9 cellular contexts compared by ENCODE assay signal in the genomic region with DNA sequence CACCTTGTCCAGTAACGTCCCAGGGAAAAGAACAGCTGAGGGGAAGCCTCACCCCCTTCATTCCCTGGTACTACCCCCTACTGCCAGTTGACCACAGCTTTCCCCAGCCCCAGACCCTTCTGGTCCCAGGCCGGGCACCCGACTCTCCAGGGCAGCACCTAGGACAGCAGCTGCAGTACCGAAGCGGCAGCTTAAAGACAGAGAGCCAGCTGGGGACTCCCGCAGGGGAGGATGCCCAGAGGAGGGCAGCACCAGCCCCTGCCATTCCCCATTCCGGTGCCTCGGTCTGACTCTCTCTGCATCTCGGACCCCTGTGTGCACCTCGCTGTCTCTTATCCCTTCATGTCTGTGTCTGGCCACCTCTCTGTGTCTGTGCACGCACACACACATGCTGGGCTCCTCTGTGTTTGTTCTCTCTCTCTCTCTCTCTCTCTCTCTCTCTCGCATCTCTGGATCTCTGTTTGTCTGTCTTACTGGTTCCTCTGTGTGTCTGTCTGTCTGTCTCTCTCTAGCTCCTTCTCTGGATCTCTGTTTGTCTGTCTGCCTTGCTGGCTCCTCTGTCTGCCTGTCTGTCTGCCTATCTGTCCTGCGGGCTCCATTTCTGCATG. TPM values are rescaled to one million over a fixed set of nuclear protein-coding genes. Genes with fewer than 3 reads are reported as not detected.
A peak's percentile ranks its signal among the peaks of the same experiment; 100 is the strongest.
DNase-seq lines count a peak whose midpoint lies in the region; ATAC-seq and TF ChIP-seq lines count a peak whose summit lies in the region.
"Had no signal": no experiment of that assay in that cellular context is flagged by ENCODE, and none has a peak within 500 bp of the region (broad histone marks: within the 10 kb centered on the region; RNA-seq: fewer than 3 reads in every experiment).

No MANE protein-coding gene starts in this region.

- no peak for TF ChIP-seq EP300 in esophagus muscularis mucosa (IDR thresholded peaks at IDR 0.05)

- peak overlapping the region; percentile 56 for H3K4me3 Mint-ChIP-seq in activated CD8-positive, alpha-beta memory T cell treated with anti-CD3 and anti-CD28 coated beads, Interleukin-2, amount 10 ng/mL, durations not matched to agents 7 days and 5 days
- peak overlapping the region; percentile 27 for H3K4me3 Mint-ChIP-seq in neural progenitor cell

- H3K27ac ChIP-seq in esophagus muscularis mucosa (replicated peaks in 1 of 4) (peak overlapping the region; percentile 90 to 97 (median 96)), neural progenitor cell (no peak overlapping the region)
- H3K27ac ChIP-seq: neutrophil had no signal

- DNase-seq in COLO829 (ENCODE audit: low spot score): peak; percentile 45
- DNase-seq in NCI-H2196 treated with DMSO at 0.1 percent for 48 hours (lab: John Stamatoyannopoulos, UW; ENCODE audit: unreplicated experiment): peak; percentile 19
- DNase-seq in activated CD8-positive, alpha-beta memory T cell treated with anti-CD3 and anti-CD28 coated beads, Interleukin-2, amount 10 ng/mL, durations not matched to agents 7 days and 5 days: peak; percentile 83
- DNase-seq in esophagus muscularis mucosa (ENCODE audit: extremely low spot score): no peak
- DNase-seq in neural progenitor cell (ENCODE audit: low spot score): peak; percentile 91

- peak overlapping the region; percentile 69 for H3K4me2 ChIP-seq in neural progenitor cell

- peaks cover 83 to 100% (median 94%) of the 10 kb centered on the region in 4 donors for H3K4me1 ChIP-seq in esophagus muscularis mucosa
- H3K4me1 ChIP-seq in neural progenitor cell: peaks cover 64% of the 10 kb centered on the region

- H3K27me3 ChIP-seq in esophagus muscularis mucosa (no peaks in the 10 kb centered on the region), neural progenitor cell (no peaks in the 10 kb centered on the region)

- H3K79me2 ChIP-seq in neural progenitor cell (ENCODE audit: low read depth): peaks cover 11% of the 10 kb centered on the region

- peaks cover 10% of the 10 kb centered on the region for H3K36me3 Mint-ChIP-seq in activated CD8-positive, alpha-beta memory T cell treated with anti-CD3 and anti-CD28 coated beads, Interleukin-2, amount 10 ng/mL, durations not matched to agents 7 days and 5 days
- no peaks in the 10 kb centered on the region for H3K36me3 Mint-ChIP-seq in neural progenitor cell

- no peaks in the 10 kb centered on the region for H3K27me3 Mint-ChIP-seq in activated CD8-positive, alpha-beta memory T cell treated with anti-CD3 and anti-CD28 coated beads, Interleukin-2, amount 10 ng/mL, durations not matched to agents 7 days and 5 days
- H3K27me3 Mint-ChIP-seq in neural progenitor cell (ENCODE audit: insufficient read depth, low read depth): peaks cover 5% of the 10 kb centered on the region

- CTCF ChIA-PET in activated CD8-positive, alpha-beta memory T cell treated with anti-CD3 and anti-CD28 coated beads, Interleukin-2, amount 10 ng/mL, durations not matched to agents 7 days and 5 days (lab: Charles Lee): interaction anchor here (1.0 to 6.6 kb wide), 10 partner anchors 9 to 103 kb away, joined by 3 to 63 read pairs (median 8); a partner anchor contains a TSS

- peak; percentile 51 to 57 (median 54) for TF ChIP-seq CTCF in esophagus muscularis mucosa (IDR thresholded peaks at IDR 0.05)
- peak; percentile 47 for TF ChIP-seq CTCF in neural progenitor cell (IDR thresholded peaks at IDR 0.05)

- ATAC-seq in GM21737 (IDR thresholded peaks at IDR 0.05; ENCODE audit: unreplicated experiment): peak; percentile 46
- ATAC-seq in activated CD8-positive, alpha-beta memory T cell treated with anti-CD3 and anti-CD28 coated beads, Interleukin-2, amount 10 ng/mL, durations not matched to agents 7 days and 5 days: peak; percentile 58
- ATAC-seq in GM18519 (IDR thresholded peaks at IDR 0.05; ENCODE audit: low FRiP score, unreplicated experiment): no peak
- ATAC-seq in GM21390 (IDR thresholded peaks at IDR 0.05; ENCODE audit: unreplicated experiment): no peak

- peaks cover 26% of the 10 kb centered on the region for H3F3A ChIP-seq in neural progenitor cell (ENCODE audit: low read depth)

- H3K4me3 ChIP-seq in esophagus muscularis mucosa (peak overlapping the region; percentile 0 to 33 (median 14)), neural progenitor cell (no peak overlapping the region)

- peaks cover 75% of the 10 kb centered on the region for H4K20me1 ChIP-seq in neural progenitor cell (ENCODE audit: low read depth)

- intact Hi-C loops in esophagus muscularis mucosa (cut with DNase I): loop anchor here (5.0 kb wide), 1 partner anchor 100 kb away; no protein-coding TSS in a partner anchor

- 12% methylated on average over 8 of the region's 13 CpGs for WGBS in esophagus muscularis mucosa

- H3K9me3 Mint-ChIP-seq in activated CD8-positive, alpha-beta memory T cell treated with anti-CD3 and anti-CD28 coated beads, Interleukin-2, amount 10 ng/mL, durations not matched to agents 7 days and 5 days (ENCODE audit: low read depth): no peaks in the 10 kb centered on the region
- no peaks in the 10 kb centered on the region for H3K9me3 Mint-ChIP-seq in neural progenitor cell

- H3K27ac Mint-ChIP-seq in activated CD8-positive, alpha-beta memory T cell treated with anti-CD3 and anti-CD28 coated beads, Interleukin-2, amount 10 ng/mL, durations not matched to agents 7 days and 5 days: peak overlapping the region; percentile 74
- H3K27ac Mint-ChIP-seq in neural progenitor cell: no peak overlapping the region

- TF ChIP-seq POLR2A in esophagus muscularis mucosa (IDR thresholded peaks at IDR 0.05; ENCODE audit: low read depth): no peak

- H3K4me1 Mint-ChIP-seq in activated CD8-positive, alpha-beta memory T cell treated with anti-CD3 and anti-CD28 coated beads, Interleukin-2, amount 10 ng/mL, durations not matched to agents 7 days and 5 days: peaks cover 73% of the 10 kb centered on the region
- peaks cover 62% of the 10 kb centered on the region for H3K4me1 Mint-ChIP-seq in neural progenitor cell

- H3K36me3 ChIP-seq in esophagus muscularis mucosa: peaks cover 0 to 21% (median 16%) of the 10 kb centered on the region in 4 donors
- H3K36me3 ChIP-seq in neural progenitor cell: no peaks in the 10 kb centered on the region
- H3K36me3 ChIP-seq: neutrophil had no signal

- no peak overlapping the region for H3K9ac ChIP-seq in neural progenitor cell

- H2AFZ ChIP-seq in neural progenitor cell (replicated peaks): no peak overlapping the region

- H3K9me3 ChIP-seq in esophagus muscularis mucosa: no peaks in the 10 kb centered on the region
- H3K9me3 ChIP-seq in neural progenitor cell (ENCODE audit: low read depth): no peaks in the 10 kb centered on the region
- H3K9me3 ChIP-seq: neutrophil had no signal

RNA-seq across cellular contexts. Expression of a gene that starts 9.4 kb away (rescaled TPM):
- total RNA-seq in activated CD8-positive, alpha-beta memory T cell treated with anti-CD3 and anti-CD28 coated beads, Interleukin-2, amount 10 ng/mL, durations not matched to agents 7 days and 5 days: 10 to 100 TPM; 19.6 to 34.5 TPM
- 100 to 1,000 TPM in 1 of 4 donors, 10 to 100 TPM in 3; 21.7 to 130 (median 58.6) TPM for total RNA-seq in esophagus muscularis mucosa
- 1.3 and 5.4 TPM in 2 replicates for total RNA-seq in neural progenitor cell (ENCODE audit: low replicate concordance)

Comparison
In these comparisons a context has a peak if more than half of its experiments do, and no peak if none do; other contexts are left out.
1. ATAC-seq: peak in GM21737 (single experiment) and activated CD8-positive, alpha-beta memory T cell treated with anti-CD3 and anti-CD28 coated beads, Interleukin-2, amount 10 ng/mL, durations not matched to agents 7 days and 5 days (single experiment); none in GM18519 (single experiment) and GM21390 (single experiment).